In the genomic region with DNA sequence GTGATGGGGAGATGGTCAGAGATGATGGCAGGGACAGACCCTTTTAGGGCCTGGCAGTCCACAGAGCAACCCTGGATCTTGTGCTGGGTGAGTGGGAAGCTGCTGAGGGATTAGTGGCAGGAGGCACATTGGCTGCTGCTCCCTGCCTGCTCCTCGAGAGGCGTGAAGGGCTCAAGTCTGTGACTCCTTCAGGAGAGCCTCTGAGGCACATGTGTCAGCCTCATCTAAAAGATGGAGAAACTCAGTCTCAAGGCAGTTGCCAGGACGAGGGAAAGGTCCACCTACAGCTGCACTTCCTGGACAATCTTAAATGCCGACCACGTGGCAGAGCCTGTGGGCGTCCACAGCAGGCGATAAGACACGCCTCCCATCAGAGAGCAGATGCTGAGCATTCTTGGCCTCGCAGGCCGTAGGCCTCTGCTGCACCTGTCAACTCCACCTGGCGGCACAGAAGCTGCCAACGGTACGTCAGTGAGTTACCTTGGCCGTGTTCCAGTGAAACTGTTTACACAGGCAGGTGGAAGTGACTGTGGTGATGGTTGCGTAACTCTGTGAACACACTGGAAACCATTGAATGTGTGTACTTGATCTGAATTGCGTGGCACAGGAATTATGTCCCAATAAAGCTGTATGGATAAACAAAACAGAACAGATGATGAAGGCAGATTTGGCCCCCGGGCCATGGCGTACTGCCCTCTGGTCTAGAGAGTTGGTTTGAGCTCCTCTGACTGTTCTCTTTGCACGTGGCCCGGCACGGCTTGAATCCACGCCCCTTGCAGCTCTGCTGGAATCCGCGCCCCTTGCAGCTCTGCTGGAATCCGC, we compare ENCODE assay signal across 8 cellular contexts.
DNase-seq lines count a peak whose midpoint lies in the region; ATAC-seq and TF ChIP-seq lines count a peak whose summit lies in the region.

No MANE protein-coding gene starts in this region.

- H3K9ac ChIP-seq in liver (ENCODE audit: low read depth in 1 of 2, low read length in 2 of 2): no peak overlapping the region

- H3K27ac ChIP-seq in liver (ENCODE audit: low read depth in 1 of 2, low read length in 2 of 2): peak overlapping the region in 1 of 2 donors; percentile 24

- peak; percentile 16 for TF ChIP-seq CTCF in liver (IDR thresholded peaks at IDR 0.05; ENCODE audit: low read depth, low read length, missing input control)

- peaks cover 0 to 3% (median 0%) of the 10 kb centered on the region in 4 donors for H3K27me3 ChIP-seq in liver (ENCODE audit: control insufficient read depth in 4 of 4, insufficient read depth in 4 of 4, low read length in 3 of 4)

- DNase-seq in HT-29 (ENCODE audit: low spot score) (peak; percentile 96), NCI-H446 (lab: John Stamatoyannopoulos, UW) (peak; percentile 9 to 58)
- DNase-seq in activated naive CD4-positive, alpha-beta T cell treated with Interleukin-2 at 50 U/mL for 16 hours: peak; percentile 33

- no peak overlapping the region for H3K4me3 ChIP-seq in liver (ENCODE audit: low read depth in 1 of 3, low read length in 3 of 3)

- WGBS in liver: 49% methylated on average over 25 of the region's 25 CpGs

- no peaks in the 10 kb centered on the region for H3K4me1 ChIP-seq in liver (ENCODE audit: control insufficient read depth in 4 of 4, insufficient read depth in 4 of 4, low read length in 3 of 4)

- H3K9me3 ChIP-seq in liver (ENCODE audit: control insufficient read depth in 4 of 4, low read length in 3 of 4): no peaks in the 10 kb centered on the region

- H3K36me3 ChIP-seq in liver (ENCODE audit: control insufficient read depth in 4 of 4, insufficient read depth in 3 of 4, low read depth in 1 of 4, low read length in 3 of 4): no peaks in the 10 kb centered on the region

- peak; percentile 18 to 31 for TF ChIP-seq RAD21 in liver (IDR thresholded peaks at IDR 0.05)

- ATAC-seq in GM18520 (IDR thresholded peaks at IDR 0.05; ENCODE audit: unreplicated experiment): no peak
- no peak for ATAC-seq in GM21447 (IDR thresholded peaks at IDR 0.05; ENCODE audit: unreplicated experiment)
- ATAC-seq in HG02571 (IDR thresholded peaks at IDR 0.05; ENCODE audit: unreplicated experiment): no peak
- no peak for ATAC-seq in GM21717 (IDR thresholded peaks at IDR 0.05; ENCODE audit: unreplicated experiment)

TF ChIP-seq in liver, 16 proteins besides CTCF, POLR2A, EP300 and RAD21:
- TF ChIP-seq RXRA (IDR thresholded peaks at IDR 0.05): peak in 1 of 2 donors; percentile 70
- no peak for TF ChIP-seq TAF1 (conservative IDR thresholded peaks at IDR 0.05)
- TF ChIP-seq YY1 (IDR thresholded peaks at IDR 0.05): peak; percentile 75
- TF ChIP-seq, protein P1, sequence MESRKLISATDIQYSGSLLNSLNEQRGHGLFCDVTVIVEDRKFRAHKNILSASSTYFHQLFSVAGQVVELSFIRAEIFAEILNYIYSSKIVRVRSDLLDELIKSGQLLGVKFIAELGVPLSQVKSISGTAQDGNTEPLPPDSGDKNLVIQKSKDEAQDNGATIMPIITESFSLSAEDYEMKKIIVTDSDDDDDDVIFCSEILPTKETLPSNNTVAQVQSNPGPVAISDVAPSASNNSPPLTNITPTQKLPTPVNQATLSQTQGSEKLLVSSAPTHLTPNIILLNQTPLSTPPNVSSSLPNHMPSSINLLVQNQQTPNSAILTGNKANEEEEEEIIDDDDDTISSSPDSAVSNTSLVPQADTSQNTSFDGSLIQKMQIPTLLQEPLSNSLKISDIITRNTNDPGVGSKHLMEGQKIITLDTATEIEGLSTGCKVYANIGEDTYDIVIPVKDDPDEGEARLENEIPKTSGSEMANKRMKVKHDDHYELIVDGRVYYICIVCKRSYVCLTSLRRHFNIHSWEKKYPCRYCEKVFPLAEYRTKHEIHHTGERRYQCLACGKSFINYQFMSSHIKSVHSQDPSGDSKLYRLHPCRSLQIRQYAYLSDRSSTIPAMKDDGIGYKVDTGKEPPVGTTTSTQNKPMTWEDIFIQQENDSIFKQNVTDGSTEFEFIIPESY (IDR thresholded peaks at IDR 0.05): no peak
- peak in 1 of 2 donors; percentile 30 for TF ChIP-seq GABPA (IDR thresholded peaks at IDR 0.05 in 1 of 2, conservative IDR thresholded peaks at IDR 0.05 in 1 of 2)
- TF ChIP-seq, protein P2, sequence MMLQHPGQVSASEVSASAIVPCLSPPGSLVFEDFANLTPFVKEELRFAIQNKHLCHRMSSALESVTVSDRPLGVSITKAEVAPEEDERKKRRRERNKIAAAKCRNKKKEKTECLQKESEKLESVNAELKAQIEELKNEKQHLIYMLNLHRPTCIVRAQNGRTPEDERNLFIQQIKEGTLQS (IDR thresholded peaks at IDR 0.05): peak; percentile 51
- TF ChIP-seq HNF4G (IDR thresholded peaks at IDR 0.05): no peak
- TF ChIP-seq EGR1 (IDR thresholded peaks at IDR 0.05; ENCODE audit: low read depth in 2 of 2): peak; percentile 29 to 34
- TF ChIP-seq, protein P3, sequence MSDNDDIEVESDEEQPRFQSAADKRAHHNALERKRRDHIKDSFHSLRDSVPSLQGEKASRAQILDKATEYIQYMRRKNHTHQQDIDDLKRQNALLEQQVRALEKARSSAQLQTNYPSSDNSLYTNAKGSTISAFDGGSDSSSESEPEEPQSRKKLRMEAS (IDR thresholded peaks at IDR 0.05): peak; percentile 91
- peak; percentile 45 for TF ChIP-seq SP1 (IDR thresholded peaks at IDR 0.05)
- TF ChIP-seq FOXA1 (IDR thresholded peaks at IDR 0.05): peak; percentile 92
- TF ChIP-seq FOXA2 (IDR thresholded peaks at IDR 0.05): peak; percentile 96
- TF ChIP-seq HNF4A (conservative IDR thresholded peaks at IDR 0.05): peak; percentile 54 to 58

Comparison
In these comparisons a context has a peak if more than half of its experiments do, and no peak if none do; other contexts are left out.
1. DNase-seq: peak in every context shown above with its lines; median percentile 96 in HT-29; 34 in NCI-H446; 33 in activated naive CD4-positive, alpha-beta T cell treated with Interleukin-2 at 50 U/mL for 16 hours.